1 cellular context compared by ENCODE assay signal in the genomic region with DNA sequence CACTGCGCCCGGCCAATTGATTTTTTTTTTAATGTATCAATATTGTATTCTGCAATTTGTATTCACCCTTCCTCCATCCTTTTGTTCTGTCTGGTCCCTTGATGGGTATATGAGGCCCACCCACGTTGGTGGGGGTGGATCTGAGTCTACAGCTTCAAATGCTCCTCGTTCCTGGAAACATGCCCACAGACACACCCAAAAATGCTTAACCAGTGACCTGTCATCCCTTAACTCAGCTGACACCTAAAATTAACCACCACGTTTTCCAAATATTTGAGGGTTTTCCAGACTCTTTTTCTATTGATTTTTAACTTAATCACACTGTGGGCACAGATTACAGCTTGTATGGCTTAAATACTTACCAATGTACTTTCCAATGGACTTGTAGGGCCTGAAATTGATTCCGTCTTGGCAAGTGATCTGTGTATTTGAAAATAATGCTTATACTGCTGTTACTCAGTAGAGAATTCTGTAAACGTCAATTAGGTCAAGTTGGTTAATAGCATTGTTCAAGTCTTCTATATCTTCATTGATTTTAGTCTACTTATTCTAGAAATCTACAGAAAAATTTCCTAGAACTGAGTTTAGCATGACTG.
TF ChIP-seq lines count a peak whose summit lies in the region.

No MANE protein-coding gene starts in this region.

TF ChIP-seq in HepG2, 621 proteins besides CTCF, POLR2A, EP300 and RAD21:
- TF ChIP-seq TRIM24 (CRISPR knock-in tag; IDR thresholded peaks at IDR 0.05) (no peak), WIZ (CRISPR knock-in tag; IDR thresholded peaks at IDR 0.05) (no peak), NCOA5 (CRISPR knock-in tag; IDR thresholded peaks at IDR 0.05) (no peak), ZNF501 (CRISPR knock-in tag; IDR thresholded peaks at IDR 0.05) (no peak), SP4 (CRISPR knock-in tag; IDR thresholded peaks at IDR 0.05) (no peak), ZNF879 (CRISPR knock-in tag; IDR thresholded peaks at IDR 0.05) (no peak), ZNF546 (CRISPR knock-in tag; conservative IDR thresholded peaks at IDR 0.05) (no peak), ZNF343 (CRISPR knock-in tag; IDR thresholded peaks at IDR 0.05) (no peak), ZNF326 (CRISPR knock-in tag; IDR thresholded peaks at IDR 0.05; ENCODE audit: borderline replicate concordance) (no peak), TP53 (CRISPR knock-in tag; conservative IDR thresholded peaks at IDR 0.05) (no peak), ZNF350 (CRISPR knock-in tag; IDR thresholded peaks at IDR 0.05; ENCODE audit: borderline replicate concordance, low read depth) (no peak)
- TF ChIP-seq, protein P1, sequence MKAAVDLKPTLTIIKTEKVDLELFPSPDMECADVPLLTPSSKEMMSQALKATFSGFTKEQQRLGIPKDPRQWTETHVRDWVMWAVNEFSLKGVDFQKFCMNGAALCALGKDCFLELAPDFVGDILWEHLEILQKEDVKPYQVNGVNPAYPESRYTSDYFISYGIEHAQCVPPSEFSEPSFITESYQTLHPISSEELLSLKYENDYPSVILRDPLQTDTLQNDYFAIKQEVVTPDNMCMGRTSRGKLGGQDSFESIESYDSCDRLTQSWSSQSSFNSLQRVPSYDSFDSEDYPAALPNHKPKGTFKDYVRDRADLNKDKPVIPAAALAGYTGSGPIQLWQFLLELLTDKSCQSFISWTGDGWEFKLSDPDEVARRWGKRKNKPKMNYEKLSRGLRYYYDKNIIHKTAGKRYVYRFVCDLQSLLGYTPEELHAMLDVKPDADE (CRISPR knock-in tag; IDR thresholded peaks at IDR 0.05), result no peak
- TF ChIP-seq, protein P2, sequence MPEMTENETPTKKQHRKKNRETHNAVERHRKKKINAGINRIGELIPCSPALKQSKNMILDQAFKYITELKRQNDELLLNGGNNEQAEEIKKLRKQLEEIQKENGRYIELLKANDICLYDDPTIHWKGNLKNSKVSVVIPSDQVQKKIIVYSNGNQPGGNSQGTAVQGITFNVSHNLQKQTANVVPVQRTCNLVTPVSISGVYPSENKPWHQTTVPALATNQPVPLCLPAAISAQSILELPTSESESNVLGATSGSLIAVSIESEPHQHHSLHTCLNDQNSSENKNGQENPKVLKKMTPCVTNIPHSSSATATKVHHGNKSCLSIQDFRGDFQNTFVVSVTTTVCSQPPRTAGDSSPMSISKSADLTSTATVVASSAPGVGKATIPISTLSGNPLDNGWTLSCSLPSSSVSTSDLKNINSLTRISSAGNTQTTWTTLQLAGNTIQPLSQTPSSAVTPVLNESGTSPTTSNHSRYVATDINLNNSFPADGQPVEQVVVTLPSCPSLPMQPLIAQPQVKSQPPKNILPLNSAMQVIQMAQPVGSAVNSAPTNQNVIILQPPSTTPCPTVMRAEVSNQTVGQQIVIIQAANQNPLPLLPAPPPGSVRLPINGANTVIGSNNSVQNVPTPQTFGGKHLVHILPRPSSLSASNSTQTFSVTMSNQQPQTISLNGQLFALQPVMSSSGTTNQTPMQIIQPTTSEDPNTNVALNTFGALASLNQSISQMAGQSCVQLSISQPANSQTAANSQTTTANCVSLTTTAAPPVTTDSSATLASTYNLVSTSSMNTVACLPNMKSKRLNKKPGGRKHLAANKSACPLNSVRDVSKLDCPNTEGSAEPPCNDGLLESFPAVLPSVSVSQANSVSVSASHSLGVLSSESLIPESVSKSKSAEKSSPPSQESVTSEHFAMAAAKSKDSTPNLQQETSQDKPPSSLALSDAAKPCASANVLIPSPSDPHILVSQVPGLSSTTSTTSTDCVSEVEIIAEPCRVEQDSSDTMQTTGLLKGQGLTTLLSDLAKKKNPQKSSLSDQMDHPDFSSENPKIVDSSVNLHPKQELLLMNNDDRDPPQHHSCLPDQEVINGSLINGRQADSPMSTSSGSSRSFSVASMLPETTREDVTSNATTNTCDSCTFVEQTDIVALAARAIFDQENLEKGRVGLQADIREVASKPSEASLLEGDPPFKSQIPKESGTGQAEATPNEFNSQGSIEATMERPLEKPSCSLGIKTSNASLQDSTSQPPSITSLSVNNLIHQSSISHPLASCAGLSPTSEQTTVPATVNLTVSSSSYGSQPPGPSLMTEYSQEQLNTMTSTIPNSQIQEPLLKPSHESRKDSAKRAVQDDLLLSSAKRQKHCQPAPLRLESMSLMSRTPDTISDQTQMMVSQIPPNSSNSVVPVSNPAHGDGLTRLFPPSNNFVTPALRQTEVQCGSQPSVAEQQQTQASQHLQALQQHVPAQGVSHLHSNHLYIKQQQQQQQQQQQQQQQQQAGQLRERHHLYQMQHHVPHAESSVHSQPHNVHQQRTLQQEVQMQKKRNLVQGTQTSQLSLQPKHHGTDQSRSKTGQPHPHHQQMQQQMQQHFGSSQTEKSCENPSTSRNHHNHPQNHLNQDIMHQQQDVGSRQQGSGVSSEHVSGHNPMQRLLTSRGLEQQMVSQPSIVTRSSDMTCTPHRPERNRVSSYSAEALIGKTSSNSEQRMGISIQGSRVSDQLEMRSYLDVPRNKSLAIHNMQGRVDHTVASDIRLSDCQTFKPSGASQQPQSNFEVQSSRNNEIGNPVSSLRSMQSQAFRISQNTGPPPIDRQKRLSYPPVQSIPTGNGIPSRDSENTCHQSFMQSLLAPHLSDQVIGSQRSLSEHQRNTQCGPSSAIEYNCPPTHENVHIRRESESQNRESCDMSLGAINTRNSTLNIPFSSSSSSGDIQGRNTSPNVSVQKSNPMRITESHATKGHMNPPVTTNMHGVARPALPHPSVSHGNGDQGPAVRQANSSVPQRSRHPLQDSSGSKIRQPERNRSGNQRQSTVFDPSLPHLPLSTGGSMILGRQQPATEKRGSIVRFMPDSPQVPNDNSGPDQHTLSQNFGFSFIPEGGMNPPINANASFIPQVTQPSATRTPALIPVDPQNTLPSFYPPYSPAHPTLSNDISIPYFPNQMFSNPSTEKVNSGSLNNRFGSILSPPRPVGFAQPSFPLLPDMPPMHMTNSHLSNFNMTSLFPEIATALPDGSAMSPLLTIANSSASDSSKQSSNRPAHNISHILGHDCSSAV (CRISPR knock-in tag; IDR thresholded peaks at IDR 0.05; ENCODE audit: borderline replicate concordance), result no peak
- TF ChIP-seq, protein P3, sequence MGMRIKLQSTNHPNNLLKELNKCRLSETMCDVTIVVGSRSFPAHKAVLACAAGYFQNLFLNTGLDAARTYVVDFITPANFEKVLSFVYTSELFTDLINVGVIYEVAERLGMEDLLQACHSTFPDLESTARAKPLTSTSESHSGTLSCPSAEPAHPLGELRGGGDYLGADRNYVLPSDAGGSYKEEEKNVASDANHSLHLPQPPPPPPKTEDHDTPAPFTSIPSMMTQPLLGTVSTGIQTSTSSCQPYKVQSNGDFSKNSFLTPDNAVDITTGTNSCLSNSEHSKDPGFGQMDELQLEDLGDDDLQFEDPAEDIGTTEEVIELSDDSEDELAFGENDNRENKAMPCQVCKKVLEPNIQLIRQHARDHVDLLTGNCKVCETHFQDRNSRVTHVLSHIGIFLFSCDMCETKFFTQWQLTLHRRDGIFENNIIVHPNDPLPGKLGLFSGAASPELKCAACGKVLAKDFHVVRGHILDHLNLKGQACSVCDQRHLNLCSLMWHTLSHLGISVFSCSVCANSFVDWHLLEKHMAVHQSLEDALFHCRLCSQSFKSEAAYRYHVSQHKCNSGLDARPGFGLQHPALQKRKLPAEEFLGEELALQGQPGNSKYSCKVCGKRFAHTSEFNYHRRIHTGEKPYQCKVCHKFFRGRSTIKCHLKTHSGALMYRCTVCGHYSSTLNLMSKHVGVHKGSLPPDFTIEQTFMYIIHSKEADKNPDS (CRISPR knock-in tag; IDR thresholded peaks at IDR 0.05), result no peak
